28 cellular contexts compared by ENCODE assay signal in the genomic region with DNA sequence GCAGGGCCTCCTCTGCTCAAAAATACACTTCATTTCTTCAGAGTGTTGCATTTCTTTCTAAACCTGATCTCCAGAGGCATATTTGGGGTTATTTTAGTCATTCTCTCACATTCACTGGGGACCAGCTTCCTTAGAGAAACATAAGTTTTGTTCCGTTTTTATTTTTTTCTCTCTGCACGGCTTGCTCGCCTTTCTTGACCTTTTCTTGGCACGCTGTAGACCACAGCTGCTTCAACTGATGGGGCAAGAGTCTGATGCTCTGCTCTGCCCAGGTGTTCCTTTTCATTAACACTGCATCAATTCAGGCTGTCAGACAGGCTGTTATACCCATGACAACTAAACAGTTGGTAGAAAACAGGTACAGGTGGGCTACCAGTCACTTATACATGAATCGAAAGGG.
"Had no signal": no experiment of that assay in that cellular context is flagged by ENCODE, and none has a peak within 500 bp of the region (broad histone marks: within the 10 kb centered on the region; RNA-seq: fewer than 3 reads in every experiment).

No MANE protein-coding gene starts in this region.

- H3K4me3 ChIP-seq: colonic mucosa, dorsolateral prefrontal cortex, left lung, pancreas, prostate gland, stomach, suprapubic skin, tibial artery, upper lobe of right lung had no signal

- ATAC-seq: left lung; pancreas; sciatic nerve; stimulated activated naive B cell treated with anti-CD40 and anti-IgM and Interleukin-4, amounts not matched to agents 10 μg/mL and 1 μg/mL and 100 μg/mL, for 72 hours; upper lobe of right lung had no signal

- DNase-seq: activated CD4-positive, alpha-beta memory T cell treated with anti-CD3 and anti-CD28 coated beads for 36 hours; activated CD4-positive, alpha-beta T cell treated with anti-CD3 and anti-CD28 coated beads, Interleukin-2, amount 10 ng/mL, durations not matched to agents 24 days and 14 days; activated CD4-positive, CD25-positive, alpha-beta regulatory T cell treated with anti-CD3 and anti-CD28 coated beads, Interleukin-2, amount 50 U/mL, for 72 hours; activated CD8-positive, alpha-beta memory T cell treated with anti-CD3 and anti-CD28 coated beads, Interleukin-2, amount 50 U/mL, for 4 hours; activated gamma-delta T cell; activated naive CD4-positive, alpha-beta T cell treated with anti-CD3 and anti-CD28 coated beads, Interleukin-2, amount 10 ng/mL, durations not matched to agents 7 days and 5 days; activated T-cell treated with anti-CD3 and anti-CD28 coated beads, Interleukin-2, amount 50 U/mL, for 1 hour; amygdala; colonic mucosa; dorsolateral prefrontal cortex; effector memory CD4-positive, alpha-beta T cell; erythroblast; foreskin fibroblast; kidney glomerular epithelial cell; left lung; nephron progenitor cell; pancreas; retina; stimulated activated CD4-positive, alpha-beta T cell treated with anti-CD3 and anti-CD28 coated beads, Interleukin-15, amount 100 ng/mL, for 24 hours; stimulated activated CD4-positive, alpha-beta T cell treated with anti-CD3 and anti-CD28 coated beads, Interleukin-2, amount 100 ng/mL, for 24 hours; stimulated activated naive B cell treated with anti-CD40 and anti-IgM and Interleukin-4, amounts not matched to agents 10 μg/mL and 1 μg/mL and 100 μg/mL, for 72 hours; stomach; T-helper 2 cell; tibial artery; upper lobe of right lung had no signal
